1 cellular context compared by ENCODE assay signal in the genomic region with DNA sequence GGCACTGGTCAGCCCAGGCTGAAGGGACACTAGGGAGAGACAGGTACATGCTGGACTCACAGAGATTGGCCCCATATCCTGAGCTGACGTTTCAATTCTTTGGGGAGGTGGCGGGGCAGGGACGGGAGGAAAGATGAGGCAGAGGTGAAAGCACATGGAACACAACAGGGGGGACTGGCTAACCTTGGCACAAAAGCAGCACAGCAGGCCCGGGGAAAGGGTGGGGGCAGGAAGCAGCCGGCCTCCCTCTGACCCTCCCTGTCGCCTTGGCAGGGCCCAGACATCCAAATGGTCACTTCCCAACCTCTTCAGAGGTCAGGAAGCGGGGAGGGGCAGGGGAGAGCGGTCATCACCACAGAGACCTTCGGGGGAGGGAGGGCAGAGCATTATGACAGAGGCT.
TF ChIP-seq lines count a peak whose summit lies in the region.

No MANE protein-coding gene starts in this region.

TF ChIP-seq in K562, 482 proteins besides CTCF, POLR2A, EP300 and RAD21:
- TF ChIP-seq COPS2 (conservative IDR thresholded peaks at IDR 0.05) (no peak), SMAD4 (CRISPR knock-in tag; conservative IDR thresholded peaks at IDR 0.05) (0 out of 2 replicates have a peak, but pooled peaks have one; percentile 33), PURB (CRISPR knock-in tag; IDR thresholded peaks at IDR 0.05; ENCODE audit: low read depth) (no peak), CTBP1 (IDR thresholded peaks at IDR 0.05; ENCODE audit: borderline replicate concordance) (no peak), SNAPC5 (CRISPR knock-in tag; IDR thresholded peaks at IDR 0.05) (no peak), NR4A1 (CRISPR knock-in tag; IDR thresholded peaks at IDR 0.05) (no peak), NR4A1 (tag; IDR thresholded peaks at IDR 0.05) (no peak), RBFOX2 (IDR thresholded peaks at IDR 0.05; ENCODE audit: low read depth, low read length) (0 out of 2 replicates have a peak, but pooled peaks have one; percentile 42), E2F6 (IDR thresholded peaks at IDR 0.05; ENCODE audit: borderline replicate concordance in 1 of 2, extremely low read depth in 1 of 2, insufficient read depth in 1 of 2, insufficient read length in 1 of 2, low read depth in 1 of 2, low read length in 1 of 2, poor library complexity in 1 of 2, severe bottlenecking in 1 of 2) (no peak)
